Comparison of ENCODE assay signal across 8 cellular contexts in the genomic region with DNA sequence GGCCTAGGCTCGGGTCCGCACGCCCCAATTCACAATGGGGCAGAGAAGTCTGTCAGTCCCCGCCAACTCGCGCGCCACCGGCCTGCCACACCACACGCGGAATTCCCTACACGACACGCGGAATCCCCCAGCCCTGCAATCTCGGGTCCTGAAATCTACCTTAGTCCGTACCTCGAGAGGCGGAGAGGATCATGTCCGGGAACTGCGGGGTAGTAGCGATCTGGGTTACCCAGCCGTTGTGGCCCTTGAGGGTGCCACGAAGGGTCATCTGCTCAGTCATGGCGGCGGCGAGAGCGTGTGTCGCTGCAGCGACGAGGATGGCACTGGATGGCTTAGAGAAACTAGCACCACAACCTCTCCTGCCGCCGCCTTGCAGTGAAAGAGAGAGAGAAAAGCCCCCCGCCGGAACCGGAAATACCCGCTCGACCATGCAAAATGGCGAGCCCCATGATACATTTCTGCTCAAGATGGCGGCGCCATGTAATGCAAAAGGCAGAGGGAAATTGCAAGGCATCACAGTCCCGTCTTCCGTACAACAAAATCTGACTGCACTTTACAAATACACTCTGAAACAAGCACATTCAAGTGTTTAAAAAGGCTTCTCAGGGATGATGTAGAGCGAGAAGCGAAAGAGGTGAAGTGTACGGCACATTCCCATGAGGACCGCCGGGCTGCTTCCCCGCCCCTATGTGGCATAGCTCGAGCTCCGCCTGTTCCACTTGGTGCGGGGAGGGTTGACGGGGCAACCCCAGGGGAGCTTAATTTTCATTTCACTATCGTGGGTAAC. TPM values are rescaled to one million over a fixed set of nuclear protein-coding genes. Genes with fewer than 3 reads are reported as not detected.
A peak's percentile ranks its signal among the peaks of the same experiment; 100 is the strongest.
DNase-seq lines count a peak whose midpoint lies in the region; ATAC-seq and TF ChIP-seq lines count a peak whose summit lies in the region.

A gene (minus strand): TSS at position 386 of the 787 bp plus-strand sequence. CDS start 106 bp downstream, at position 280.

- peak within 1 kb of the TSS; percentile 83 for H3K4me2 ChIP-seq in skeletal muscle satellite cell (ENCODE audit: low read length)

- H3K4me1 ChIP-seq in SJCRH30 (peaks cover 5% of the 10 kb centered on the region; the same call in 1 of the 2 replicates), iPS DF 6.9 (ENCODE audit: control insufficient read depth, insufficient read depth, low read length) (no peaks in the 10 kb centered on the region), skeletal muscle satellite cell (ENCODE audit: control insufficient read depth, insufficient read depth, low read length) (peaks cover 44% of the 10 kb centered on the region)

- WGBS in iPS DF 6.9 (ENCODE audit: insufficient coverage, insufficient read length): no CpG with 5 or more reads among the region's 52 CpGs

- DNase-seq in SJCRH30 (peak; percentile 92 to 95), astrocyte of the cerebellum (ENCODE audit: low read depth) (peak; percentile 85), iPS DF 6.9 (ENCODE audit: low read depth, low spot score) (no peak), NCI-H1694 (lab: John Stamatoyannopoulos, UW) (no peak), NCI-H187 (lab: John Stamatoyannopoulos, UW) (no peak)

- peaks cover 45% of the 10 kb centered on the region for H3K36me3 ChIP-seq in SJCRH30
- peaks cover 34% of the 10 kb centered on the region for H3K36me3 ChIP-seq in iPS DF 6.9 (ENCODE audit: control insufficient read depth, insufficient read depth, low read length)
- peaks cover 49% of the 10 kb centered on the region for H3K36me3 ChIP-seq in skeletal muscle satellite cell (ENCODE audit: insufficient read depth, low read length)

- H3K4me3 ChIP-seq in SJCRH30: peak within 1 kb of the TSS; percentile 83
- peak within 1 kb of the TSS; percentile 88 for H3K4me3 ChIP-seq in astrocyte of the cerebellum (ENCODE audit: low read depth, low read length)
- H3K4me3 ChIP-seq in iPS DF 6.9 (ENCODE audit: low read length): peak within 1 kb of the TSS; percentile 93
- peak within 1 kb of the TSS; percentile 95 for H3K4me3 ChIP-seq in skeletal muscle satellite cell (ENCODE audit: low read length)

- H3K27ac ChIP-seq in SJCRH30 (peak within 1 kb of the TSS; percentile 84), iPS DF 6.9 (ENCODE audit: low read length) (no peak within 1 kb of the TSS)

- H3K9ac ChIP-seq in skeletal muscle satellite cell (ENCODE audit: low read depth, low read length): peak within 1 kb of the TSS; percentile 98

- H3K9me3 ChIP-seq in SJCRH30 (replicated peaks) (no peaks in the 10 kb centered on the region), iPS DF 6.9 (ENCODE audit: control insufficient read depth, insufficient read depth, low read length) (no peaks in the 10 kb centered on the region), skeletal muscle satellite cell (replicated peaks; ENCODE audit: low read length) (no peaks in the 10 kb centered on the region)

- no peak for TF ChIP-seq CTCF in astrocyte of the cerebellum (IDR thresholded peaks at IDR 0.05; ENCODE audit: low read depth, low read length, missing control alignments)

- H3K27me3 ChIP-seq in SJCRH30 (no peaks in the 10 kb centered on the region), iPS DF 6.9 (ENCODE audit: control insufficient read depth, insufficient read depth, low read length) (no peaks in the 10 kb centered on the region), skeletal muscle satellite cell (ENCODE audit: control insufficient read depth, insufficient read depth, low read length) (no peaks in the 10 kb centered on the region)

- in situ Hi-C loops in astrocyte of the cerebellum (cut with HindIII; ENCODE audit: low sequenced_read_pairs): no loop called here

- peak; percentile 65 for ATAC-seq in GM18502 (IDR thresholded peaks at IDR 0.05; ENCODE audit: poor library complexity, unreplicated experiment)
- ATAC-seq in HG02885 (IDR thresholded peaks at IDR 0.05; ENCODE audit: poor library complexity, unreplicated experiment): peak; percentile 59

RNA-seq across cellular contexts. Expression of the gene that starts here (rescaled TPM):
- 5,838 and 6,264 TPM in 2 replicates for total RNA-seq in SJCRH30 (2014; rRNA removed; shearing (Covaris generic))
- 4,235 and 6,485 TPM in 2 replicates for total RNA-seq in skeletal muscle satellite cell (2012; rRNA removed)

Comparison
In these comparisons a context has a peak if more than half of its experiments do, and no peak if none do; other contexts are left out.
1. DNase-seq: peak in SJCRH30 (2 of 2) and astrocyte of the cerebellum (single experiment); none in iPS DF 6.9 (single experiment), NCI-H1694 (single experiment) and NCI-H187 (0 of 2).
2. Peak in every context shown above with its lines, with median percentiles within 50 percentile points of each other: H3K4me3 ChIP-seq.